ENCODE assay signal across 11 cellular contexts in the genomic region with DNA sequence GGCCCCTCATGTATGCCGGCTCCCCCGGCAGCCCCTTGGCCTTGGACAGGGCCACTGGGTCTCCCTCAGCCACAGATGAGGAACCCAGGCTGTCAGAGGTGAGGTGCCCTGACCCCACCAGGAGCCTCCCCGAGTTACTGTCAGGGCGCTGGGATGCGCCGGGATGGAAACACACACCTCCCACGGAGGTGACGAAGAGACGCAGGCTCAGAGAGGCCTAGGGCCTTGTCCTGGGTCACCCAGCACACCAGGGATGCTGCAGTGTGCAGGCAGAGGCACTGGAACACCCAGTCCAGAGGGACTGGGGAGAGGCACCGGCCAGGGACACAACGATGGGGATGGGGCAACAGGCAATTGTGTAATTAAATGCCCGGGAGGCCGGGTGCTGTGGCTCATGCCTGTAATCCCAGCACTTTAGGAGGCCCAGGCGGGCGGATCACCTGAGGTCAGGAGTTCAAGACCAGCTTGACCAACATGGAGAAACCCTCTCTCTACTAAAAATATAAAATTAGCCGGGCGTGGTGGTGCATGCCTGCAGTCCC.
"Had no signal": no experiment of that assay in that cellular context is flagged by ENCODE, and none has a peak within 500 bp of the region (broad histone marks: within the 10 kb centered on the region; RNA-seq: fewer than 3 reads in every experiment).

No MANE protein-coding gene starts in this region.

- H3K4me3 Mint-ChIP-seq: neural crest cell; stimulated activated naive B cell treated with anti-CD40 and anti-IgM and Interleukin-4, amounts not matched to agents 10 μg/mL and 1 μg/mL and 100 μg/mL, for 72 hours had no signal

- H3K9me3 ChIP-seq: esophagus muscularis mucosa, transverse colon had no signal

- DNase-seq: amniotic stem cell, cerebellar nuclear complex, mammary epithelial cell, SW 1271 had no signal

- H3K36me3 ChIP-seq: esophagus muscularis mucosa, transverse colon had no signal

- H3K36me3 Mint-ChIP-seq: brain; stimulated activated naive B cell treated with anti-CD40 and anti-IgM and Interleukin-4, amounts not matched to agents 10 μg/mL and 1 μg/mL and 100 μg/mL, for 72 hours had no signal

- H3K4me2 ChIP-seq: smooth muscle cell had no signal

- H3K4me3 ChIP-seq: esophagus muscularis mucosa, smooth muscle cell, transverse colon had no signal

- H3K27ac ChIP-seq: dorsolateral prefrontal cortex, transverse colon had no signal

- H3K9me3 Mint-ChIP-seq: neural crest cell; stimulated activated naive B cell treated with anti-CD40 and anti-IgM and Interleukin-4, amounts not matched to agents 10 μg/mL and 1 μg/mL and 100 μg/mL, for 72 hours had no signal
